8 cellular contexts compared by ENCODE assay signal in genomic region chr10:97016728-97017473, GRCh38.
A peak's percentile ranks its signal among the peaks of the same experiment; 100 is the strongest.
DNase-seq lines count a peak whose midpoint lies in the region; ATAC-seq and TF ChIP-seq lines count a peak whose summit lies in the region.

No MANE protein-coding gene starts in this region.

- no peak for TF ChIP-seq CTCF in WTC11 (IDR thresholded peaks at IDR 0.05)

- CTCF ChIA-PET in WTC11 (lab: Charles Lee) = interaction anchor here (0.7 to 1.9 kb wide), 3 partner anchors 8 to 376 kb away, joined by 3 to 16 read pairs (median 7); no protein-coding TSS in a partner anchor

- no peaks in the 10 kb centered on the region for H3K9me3 Mint-ChIP-seq in T-helper 1 cell treated with Interleukin-12 subunit alpha and Interleukin-12 subunit beta and Interleukin-4 antibody, amounts not matched to agents 30 μg/mL and 1 μg/mL, for 36 hours
- no peaks in the 10 kb centered on the region for H3K9me3 Mint-ChIP-seq in WTC11

- H3K4me3 Mint-ChIP-seq in T-helper 1 cell treated with Interleukin-12 subunit alpha and Interleukin-12 subunit beta and Interleukin-4 antibody, amounts not matched to agents 30 μg/mL and 1 μg/mL, for 36 hours = peak overlapping the region; percentile 69
- no peak overlapping the region for H3K4me3 Mint-ChIP-seq in WTC11

- no peaks in the 10 kb centered on the region for H3K36me3 Mint-ChIP-seq in T-helper 1 cell treated with Interleukin-12 subunit alpha and Interleukin-12 subunit beta and Interleukin-4 antibody, amounts not matched to agents 30 μg/mL and 1 μg/mL, for 36 hours (ENCODE audit: low read depth)
- no peaks in the 10 kb centered on the region for H3K36me3 Mint-ChIP-seq in WTC11

- ATAC-seq in HG02678 (IDR thresholded peaks at IDR 0.05; ENCODE audit: unreplicated experiment) = peak; percentile 79
- no peak for ATAC-seq in WTC11

- H3K27me3 Mint-ChIP-seq in T-helper 1 cell treated with Interleukin-12 subunit alpha and Interleukin-12 subunit beta and Interleukin-4 antibody, amounts not matched to agents 30 μg/mL and 1 μg/mL, for 36 hours (ENCODE audit: low read depth) = no peaks in the 10 kb centered on the region
- no peaks in the 10 kb centered on the region for H3K27me3 Mint-ChIP-seq in WTC11 (ENCODE audit: low read depth)

- peak; percentile 49 for DNase-seq in activated CD4-positive, alpha-beta T cell treated with anti-CD3 and anti-CD28 coated beads for 48 hours
- DNase-seq in activated CD4-positive, alpha-beta T cell treated with anti-CD3 and anti-CD28 coated beads, Interleukin-2, amount 50 U/mL, for 1 hour = no peak
- peak; percentile 8 to 52 for DNase-seq in stimulated activated CD8-positive, alpha-beta memory T cell treated with anti-CD3 and anti-CD28 coated beads, Interleukin-2, amount 100 ng/mL, for 48 hours (ENCODE audit: low read depth in 2 of 2)
- DNase-seq in HUDEP-2 (lab: John Stamatoyannopoulos, UW; ENCODE audit: unreplicated experiment in 76 of 76) (no peak), medulla oblongata (ENCODE audit: extremely low spot score) (no peak), WTC11 (ENCODE audit: low spot score) (no peak)

- POLR2A ChIA-PET in WTC11 (lab: Charles Lee) = no interaction called here

- peaks cover 19% of the 10 kb centered on the region for H3K4me1 Mint-ChIP-seq in T-helper 1 cell treated with Interleukin-12 subunit alpha and Interleukin-12 subunit beta and Interleukin-4 antibody, amounts not matched to agents 30 μg/mL and 1 μg/mL, for 36 hours (ENCODE audit: low read depth)
- peaks cover 11% of the 10 kb centered on the region for H3K4me1 Mint-ChIP-seq in WTC11

- H3K27ac Mint-ChIP-seq in T-helper 1 cell treated with Interleukin-12 subunit alpha and Interleukin-12 subunit beta and Interleukin-4 antibody, amounts not matched to agents 30 μg/mL and 1 μg/mL, for 36 hours = peak overlapping the region; percentile 85
- no peak overlapping the region for H3K27ac Mint-ChIP-seq in WTC11

TF ChIP-seq in WTC11, 78 proteins besides CTCF, POLR2A, EP300 and RAD21 (continues in another document):
- no peak for TF ChIP-seq ZNF219 (CRISPR knock-in tag; IDR thresholded peaks at IDR 0.05; ENCODE audit: borderline replicate concordance)
- no peak for TF ChIP-seq E2F4 (CRISPR knock-in tag; IDR thresholded peaks at IDR 0.05; ENCODE audit: borderline replicate concordance, low read depth)
- TF ChIP-seq JUN (CRISPR knock-in tag; IDR thresholded peaks at IDR 0.05) = no peak
- TF ChIP-seq TEAD1 (CRISPR knock-in tag; IDR thresholded peaks at IDR 0.05) = no peak
- no peak for TF ChIP-seq NFE2L1 (CRISPR knock-in tag; IDR thresholded peaks at IDR 0.05)
- no peak for TF ChIP-seq ZBTB43 (CRISPR knock-in tag; IDR thresholded peaks at IDR 0.05)
- TF ChIP-seq RELA (CRISPR knock-in tag; IDR thresholded peaks at IDR 0.05; ENCODE audit: borderline replicate concordance) = no peak
- no peak for TF ChIP-seq ZNF532 (CRISPR knock-in tag; IDR thresholded peaks at IDR 0.05; ENCODE audit: borderline replicate concordance)
- no peak for TF ChIP-seq EMX1 (CRISPR knock-in tag; IDR thresholded peaks at IDR 0.05)
- TF ChIP-seq HMGXB4 (CRISPR knock-in tag; IDR thresholded peaks at IDR 0.05) = no peak
- no peak for TF ChIP-seq SMAD3 (CRISPR knock-in tag; IDR thresholded peaks at IDR 0.05; ENCODE audit: borderline replicate concordance)
- TF ChIP-seq ETV6 (CRISPR knock-in tag; IDR thresholded peaks at IDR 0.05) = no peak
- no peak for TF ChIP-seq CREB1 (CRISPR knock-in tag; IDR thresholded peaks at IDR 0.05)
- no peak for TF ChIP-seq ZNF512 (CRISPR knock-in tag; IDR thresholded peaks at IDR 0.05; ENCODE audit: borderline replicate concordance)

Comparison
In these comparisons a context has a peak if more than half of its experiments do, and no peak if none do; other contexts are left out.
1. DNase-seq: peak in activated CD4-positive, alpha-beta T cell treated with anti-CD3 and anti-CD28 coated beads for 48 hours (single experiment) and stimulated activated CD8-positive, alpha-beta memory T cell treated with anti-CD3 and anti-CD28 coated beads, Interleukin-2, amount 100 ng/mL, for 48 hours (2 of 2); none in activated CD4-positive, alpha-beta T cell treated with anti-CD3 and anti-CD28 coated beads, Interleukin-2, amount 50 U/mL, for 1 hour (single experiment), HUDEP-2 (0 of 76), medulla oblongata (single experiment) and WTC11 (single experiment).